In the genomic region with DNA sequence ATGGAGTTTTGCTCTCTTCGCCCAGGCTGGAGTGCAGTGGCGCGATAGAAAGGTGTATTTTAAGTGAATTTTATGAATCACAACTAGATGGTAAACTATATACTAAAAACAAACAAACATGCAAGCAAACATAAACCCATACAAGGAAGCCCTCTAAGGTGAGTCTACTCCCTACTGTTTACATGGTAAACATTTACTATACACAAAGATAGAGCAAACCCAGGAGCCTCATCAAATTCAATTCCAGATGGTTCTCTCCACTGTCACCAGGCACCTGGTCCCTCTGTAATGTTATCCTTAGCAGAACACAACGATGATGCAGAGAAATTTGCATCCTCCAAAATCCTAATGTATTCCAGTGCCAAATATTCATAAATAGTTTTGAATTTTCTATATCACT, we compare ENCODE assay signal across 27 cellular contexts.
"Had no signal": no experiment of that assay in that cellular context is flagged by ENCODE, and none has a peak within 500 bp of the region (broad histone marks: within the 10 kb centered on the region; RNA-seq: fewer than 3 reads in every experiment).

No MANE protein-coding gene starts in this region.

- H3K9me3 Mint-ChIP-seq: activated naive CD4-positive, alpha-beta T cell treated with anti-CD3 and anti-CD28 coated beads, Interleukin-2, amount 50 U/mL, for 72 hours; activated T-cell treated with anti-CD3 and anti-CD28 coated beads, Interleukin-2, amount 50 U/mL, for 72 hours; natural killer cell; neural progenitor cell; stimulated activated naive B cell treated with anti-CD40 and anti-IgM and Interleukin-4, amounts not matched to agents 10 μg/mL and 1 μg/mL and 100 μg/mL, for 72 hours had no signal

- ATAC-seq: activated naive CD4-positive, alpha-beta T cell treated with anti-CD3 and anti-CD28 coated beads, Interleukin-2, amount 50 U/mL, for 72 hours; activated T-cell treated with anti-CD3 and anti-CD28 coated beads, Interleukin-2, amount 50 U/mL, for 72 hours; body of pancreas; left lobe of liver; lower lobe of right lung; natural killer cell; stimulated activated naive B cell treated with anti-CD40 and anti-IgM and Interleukin-4, amounts not matched to agents 10 μg/mL and 1 μg/mL and 100 μg/mL, for 72 hours had no signal

- DNase-seq: activated CD4-positive, alpha-beta T cell treated with anti-CD3 and anti-CD28 coated beads for 4 hours; activated CD4-positive, alpha-beta T cell treated with anti-CD3 and anti-CD28 coated beads, Interleukin-2, amount 50 U/mL, for 4 hours; activated naive CD4-positive, alpha-beta T cell; activated T-cell treated with anti-CD3 and anti-CD28 coated beads for 4 hours; activated T-cell treated with anti-CD3 and anti-CD28 coated beads, Interleukin-2, amount 50 U/mL, for 72 hours; aorta; body of pancreas; dermis blood vessel endothelial cell; effector CD4-positive, alpha-beta T cell; esophagus squamous epithelium; foreskin melanocyte; kidney glomerular epithelial cell; lower lobe of right lung; mesenchymal stem cell; natural killer cell; occipital lobe; stimulated activated CD4-positive, alpha-beta T cell treated with anti-CD3 and anti-CD28 coated beads, Interleukin-15, amount 100 ng/mL, for 24 hours; stimulated activated CD4-positive, alpha-beta T cell treated with anti-CD3 and anti-CD28 coated beads, Interleukin-2, amount 100 ng/mL, for 24 hours; stimulated activated naive B cell treated with anti-CD40 and anti-IgM and Interleukin-4, amounts not matched to agents 10 μg/mL and 1 μg/mL and 100 μg/mL, for 72 hours; T-helper 9 cell had no signal

- H3K36me3 ChIP-seq: esophagus squamous epithelium, lower lobe of right lung, neural progenitor cell, right atrium auricular region had no signal

- H3K9me3 ChIP-seq: body of pancreas, esophagus squamous epithelium, lower lobe of right lung, right atrium auricular region, tibial nerve had no signal

- H3K36me3 Mint-ChIP-seq: natural killer cell, neural progenitor cell had no signal

- H3K4me2 ChIP-seq: neural progenitor cell had no signal

- H3K4me1 ChIP-seq: lower lobe of right lung had no signal

- H2AFZ ChIP-seq: neural progenitor cell, parathyroid adenoma had no signal

- H3K27ac ChIP-seq: body of pancreas, esophagus squamous epithelium, lower lobe of right lung, neural progenitor cell, parathyroid adenoma, right atrium auricular region, tibial nerve, VCaP had no signal

- H3K27ac Mint-ChIP-seq: activated naive CD4-positive, alpha-beta T cell treated with anti-CD3 and anti-CD28 coated beads, Interleukin-2, amount 50 U/mL, for 72 hours; activated T-cell treated with anti-CD3 and anti-CD28 coated beads, Interleukin-2, amount 50 U/mL, for 72 hours; natural killer cell; neural progenitor cell; stimulated activated naive B cell treated with anti-CD40 and anti-IgM and Interleukin-4, amounts not matched to agents 10 μg/mL and 1 μg/mL and 100 μg/mL, for 72 hours had no signal

- H3K4me3 Mint-ChIP-seq: activated T-cell treated with anti-CD3 and anti-CD28 coated beads, Interleukin-2, amount 50 U/mL, for 72 hours; natural killer cell; neural progenitor cell; stimulated activated naive B cell treated with anti-CD40 and anti-IgM and Interleukin-4, amounts not matched to agents 10 μg/mL and 1 μg/mL and 100 μg/mL, for 72 hours had no signal

- H3K27me3 ChIP-seq: body of pancreas, esophagus squamous epithelium, neural progenitor cell, right atrium auricular region, tibial nerve had no signal

- H3K27me3 Mint-ChIP-seq: stimulated activated naive B cell treated with anti-CD40 and anti-IgM and Interleukin-4, amounts not matched to agents 10 μg/mL and 1 μg/mL and 100 μg/mL, for 72 hours had no signal

- H3K4me3 ChIP-seq: body of pancreas, esophagus squamous epithelium, lower lobe of right lung, neural progenitor cell, right atrium auricular region, tibial nerve had no signal
